3 cellular contexts compared by ENCODE assay signal in the genomic region with DNA sequence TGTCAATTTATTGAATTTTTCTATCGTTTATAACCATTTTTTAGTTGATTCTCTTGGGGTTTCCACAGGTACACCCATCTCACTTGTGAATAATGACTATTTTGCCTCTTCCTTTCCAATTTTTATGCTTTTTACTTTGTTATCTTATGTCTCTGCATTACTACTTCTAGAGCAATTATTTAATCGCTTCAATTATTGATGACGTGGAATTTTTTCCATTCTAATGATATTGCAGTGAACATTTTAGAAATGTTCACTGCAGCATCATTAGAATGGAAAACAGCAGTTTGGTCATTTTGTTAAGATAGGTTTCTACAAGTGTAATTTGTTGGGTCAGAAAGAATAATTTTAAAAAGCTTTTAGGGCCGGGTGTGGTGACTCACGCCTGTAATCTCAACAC.
TF ChIP-seq lines count a peak whose summit lies in the region.

No MANE protein-coding gene starts in this region.

TF ChIP-seq in HepG2, 621 proteins besides CTCF, POLR2A, EP300 and RAD21:
- TF ChIP-seq MAFK (conservative IDR thresholded peaks at IDR 0.05 in 1 of 2, IDR thresholded peaks at IDR 0.05 in 1 of 2; ENCODE audit: low read length in 2 of 2) = peak; percentile 60 to 62
- TF ChIP-seq CREM (IDR thresholded peaks at IDR 0.05) = no peak
- TF ChIP-seq CREM (CRISPR knock-in tag; IDR thresholded peaks at IDR 0.05) = no peak
- TF ChIP-seq, protein P1, sequence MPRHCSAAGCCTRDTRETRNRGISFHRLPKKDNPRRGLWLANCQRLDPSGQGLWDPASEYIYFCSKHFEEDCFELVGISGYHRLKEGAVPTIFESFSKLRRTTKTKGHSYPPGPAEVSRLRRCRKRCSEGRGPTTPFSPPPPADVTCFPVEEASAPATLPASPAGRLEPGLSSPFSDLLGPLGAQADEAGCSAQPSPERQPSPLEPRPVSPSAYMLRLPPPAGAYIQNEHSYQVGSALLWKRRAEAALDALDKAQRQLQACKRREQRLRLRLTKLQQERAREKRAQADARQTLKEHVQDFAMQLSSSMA (CRISPR knock-in tag; IDR thresholded peaks at IDR 0.05) = no peak
- peak; percentile 65 for TF ChIP-seq CREB1 (IDR thresholded peaks at IDR 0.05)
- TF ChIP-seq CREB1 (CRISPR knock-in tag; IDR thresholded peaks at IDR 0.05) = no peak
- peak; percentile 59; the same call in 1 of the 2 replicates for TF ChIP-seq MAFF (IDR thresholded peaks at IDR 0.05; ENCODE audit: low read depth, low read length)
- TF ChIP-seq, protein P2, sequence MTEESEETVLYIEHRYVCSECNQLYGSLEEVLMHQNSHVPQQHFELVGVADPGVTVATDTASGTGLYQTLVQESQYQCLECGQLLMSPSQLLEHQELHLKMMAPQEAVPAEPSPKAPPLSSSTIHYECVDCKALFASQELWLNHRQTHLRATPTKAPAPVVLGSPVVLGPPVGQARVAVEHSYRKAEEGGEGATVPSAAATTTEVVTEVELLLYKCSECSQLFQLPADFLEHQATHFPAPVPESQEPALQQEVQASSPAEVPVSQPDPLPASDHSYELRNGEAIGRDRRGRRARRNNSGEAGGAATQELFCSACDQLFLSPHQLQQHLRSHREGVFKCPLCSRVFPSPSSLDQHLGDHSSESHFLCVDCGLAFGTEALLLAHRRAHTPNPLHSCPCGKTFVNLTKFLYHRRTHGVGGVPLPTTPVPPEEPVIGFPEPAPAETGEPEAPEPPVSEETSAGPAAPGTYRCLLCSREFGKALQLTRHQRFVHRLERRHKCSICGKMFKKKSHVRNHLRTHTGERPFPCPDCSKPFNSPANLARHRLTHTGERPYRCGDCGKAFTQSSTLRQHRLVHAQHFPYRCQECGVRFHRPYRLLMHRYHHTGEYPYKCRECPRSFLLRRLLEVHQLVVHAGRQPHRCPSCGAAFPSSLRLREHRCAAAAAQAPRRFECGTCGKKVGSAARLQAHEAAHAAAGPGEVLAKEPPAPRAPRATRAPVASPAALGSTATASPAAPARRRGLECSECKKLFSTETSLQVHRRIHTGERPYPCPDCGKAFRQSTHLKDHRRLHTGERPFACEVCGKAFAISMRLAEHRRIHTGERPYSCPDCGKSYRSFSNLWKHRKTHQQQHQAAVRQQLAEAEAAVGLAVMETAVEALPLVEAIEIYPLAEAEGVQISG (CRISPR knock-in tag; IDR thresholded peaks at IDR 0.05) = no peak

TF ChIP-seq in A549, 52 proteins besides CTCF, POLR2A, EP300 and RAD21:
- TF ChIP-seq MAFK (IDR thresholded peaks at IDR 0.05; ENCODE audit: partially characterized antibody) = peak; percentile 23
- TF ChIP-seq, protein P3, sequence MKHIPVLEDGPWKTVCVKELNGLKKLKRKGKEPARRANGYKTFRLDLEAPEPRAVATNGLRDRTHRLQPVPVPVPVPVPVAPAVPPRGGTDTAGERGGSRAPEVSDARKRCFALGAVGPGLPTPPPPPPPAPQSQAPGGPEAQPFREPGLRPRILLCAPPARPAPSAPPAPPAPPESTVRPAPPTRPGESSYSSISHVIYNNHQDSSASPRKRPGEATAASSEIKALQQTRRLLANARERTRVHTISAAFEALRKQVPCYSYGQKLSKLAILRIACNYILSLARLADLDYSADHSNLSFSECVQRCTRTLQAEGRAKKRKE (CRISPR knock-in tag; IDR thresholded peaks at IDR 0.05; ENCODE audit: low read depth) = no peak
- TF ChIP-seq TFCP2L1 (CRISPR knock-in tag; IDR thresholded peaks at IDR 0.05) = no peak
- no peak for TF ChIP-seq MAZ (IDR thresholded peaks at IDR 0.05; ENCODE audit: borderline replicate concordance, low read depth, low read length)

TF ChIP-seq in K562, 482 proteins besides CTCF, POLR2A, EP300 and RAD21:
- TF ChIP-seq ZNF316 (IDR thresholded peaks at IDR 0.05) (peak; percentile 83), KHSRP (IDR thresholded peaks at IDR 0.05) (no peak), MAFF (IDR thresholded peaks at IDR 0.05; ENCODE audit: low read length) (peak; percentile 52), C11orf30 (IDR thresholded peaks at IDR 0.05; ENCODE audit: low read depth) (peak; percentile 62; the same call in 1 of the 2 replicates)
